In the genomic region with DNA sequence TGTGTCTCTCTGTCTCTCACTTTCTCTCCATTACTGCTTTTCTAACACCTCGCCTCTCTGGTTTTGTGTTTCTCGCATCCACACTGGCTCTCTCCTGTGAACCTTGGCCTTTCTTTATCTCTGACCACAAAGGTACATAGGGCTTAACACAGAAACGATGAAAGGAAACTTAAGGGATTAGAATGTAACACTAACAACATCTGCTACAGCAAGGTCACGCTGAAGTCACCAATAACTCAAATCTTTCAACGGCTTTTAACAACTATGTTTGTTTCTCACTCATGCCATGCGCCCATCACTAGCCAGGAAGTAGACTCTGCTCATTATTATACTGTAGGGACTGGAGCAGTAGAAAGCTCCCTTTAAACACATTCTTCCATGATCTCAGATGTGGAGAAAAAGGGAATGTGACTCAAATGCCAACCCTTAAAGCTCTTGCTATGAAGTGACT, we compare ENCODE assay signal across 19 cellular contexts. TPM values are rescaled to one million over a fixed set of nuclear protein-coding genes. Genes with fewer than 3 reads are reported as not detected.
A peak's percentile ranks its signal among the peaks of the same experiment; 100 is the strongest.
DNase-seq lines count a peak whose midpoint lies in the region; ATAC-seq, FAIRE-seq and TF ChIP-seq lines count a peak whose summit lies in the region.
"Had no signal": no experiment of that assay in that cellular context is flagged by ENCODE, and none has a peak within 500 bp of the region (broad histone marks: within the 10 kb centered on the region; RNA-seq: fewer than 3 reads in every experiment).

No MANE protein-coding gene starts in this region.

- ATAC-seq in HG03442 (IDR thresholded peaks at IDR 0.05; ENCODE audit: unreplicated experiment): no peak
- ATAC-seq: effector memory CD8-positive, alpha-beta T cell; lower lobe of right lung; T-cell had no signal

- peak; percentile 63 for FAIRE-seq in GM19239 (lab: Jason Lieb, UNC)

- H3K9me3 ChIP-seq in WERI-Rb-1 (ENCODE audit: severe bottlenecking): no peaks in the 10 kb centered on the region
- H3K9me3 ChIP-seq in thymus (ENCODE audit: control insufficient read depth): no peaks in the 10 kb centered on the region
- H3K9me3 ChIP-seq: lower lobe of right lung, neutrophil, vagina had no signal

- DNase-seq in GM19239 (ENCODE audit: insufficient read length, low spot score): no peak
- no peak for DNase-seq in WERI-Rb-1
- DNase-seq in iris pigment epithelial cell (ENCODE audit: low read depth): peak; percentile 71
- no peak for DNase-seq in activated CD4-positive, alpha-beta T cell treated with anti-CD3 and anti-CD28 coated beads, Interleukin-2, amount 50 U/mL, for 1 hour
- no peak for DNase-seq in hippocampal formation (lab: John Stamatoyannopoulos, UW)
- DNase-seq: activated B cell treated with CpG ODN at 0.5 μM for 24 hours; activated CD8-positive, alpha-beta memory T cell treated with anti-CD3 and anti-CD28 coated beads, Interleukin-2, amount 50 U/mL, for 48 hours; activated naive CD4-positive, alpha-beta T cell treated with anti-CD3 and anti-CD28 coated beads for 36 hours; C1 segment of cervical spinal cord; DMS79 treated with DMSO at 0.1 percent for 48 hours; effector memory CD8-positive, alpha-beta T cell; lower lobe of right lung; RPMI8226; T-cell had no signal

- H3K36me3 ChIP-seq in WERI-Rb-1: no peaks in the 10 kb centered on the region
- no peaks in the 10 kb centered on the region for H3K36me3 ChIP-seq in thymus (ENCODE audit: control insufficient read depth, insufficient read depth)
- H3K36me3 ChIP-seq: lower lobe of right lung, neutrophil, vagina had no signal

- H3K27me3 ChIP-seq in WERI-Rb-1 (ENCODE audit: insufficient read depth, low read depth, severe bottlenecking): no peaks in the 10 kb centered on the region
- H3K27me3 ChIP-seq in thymus (ENCODE audit: control insufficient read depth, insufficient read depth): no peaks in the 10 kb centered on the region
- H3K27me3 ChIP-seq: neutrophil, vagina had no signal

- H3K4me3 ChIP-seq in WERI-Rb-1 (ENCODE audit: low read depth, low read length) (peak overlapping the region; percentile 8; the same call in 1 of the 2 replicates), thymus (ENCODE audit: low read length) (no peak overlapping the region)
- H3K4me3 ChIP-seq: lower lobe of right lung, skin epidermis, vagina had no signal

- 83% methylated on average over 6 of the region's 6 CpGs for WGBS in thymus

- H3K27ac ChIP-seq in WERI-Rb-1 (peak overlapping the region; percentile 71), thymus (ENCODE audit: low read depth) (peak overlapping the region; percentile 6)
- H3K27ac ChIP-seq: lower lobe of right lung, neutrophil, skin epidermis, vagina had no signal

- TF ChIP-seq CTCF in WERI-Rb-1 (IDR thresholded peaks at IDR 0.05; ENCODE audit: low read depth, low read length): no peak

- H3K4me1 ChIP-seq in thymus (ENCODE audit: control insufficient read depth, insufficient read depth, low read length): no peaks in the 10 kb centered on the region
- H3K4me1 ChIP-seq: vagina had no signal

RNA-seq across cellular contexts. Expression of gene OR6V1, which starts 9.3 kb away (rescaled TPM):
- polyA plus RNA-seq in thymus: 0.02 TPM

RNA-seq across cellular contexts. Expression of gene OR9A2, which starts 15.9 kb away (rescaled TPM):
- polyA plus RNA-seq in thymus: not detected
